ENCODE assay signal across 19 cellular contexts in the genomic region with DNA sequence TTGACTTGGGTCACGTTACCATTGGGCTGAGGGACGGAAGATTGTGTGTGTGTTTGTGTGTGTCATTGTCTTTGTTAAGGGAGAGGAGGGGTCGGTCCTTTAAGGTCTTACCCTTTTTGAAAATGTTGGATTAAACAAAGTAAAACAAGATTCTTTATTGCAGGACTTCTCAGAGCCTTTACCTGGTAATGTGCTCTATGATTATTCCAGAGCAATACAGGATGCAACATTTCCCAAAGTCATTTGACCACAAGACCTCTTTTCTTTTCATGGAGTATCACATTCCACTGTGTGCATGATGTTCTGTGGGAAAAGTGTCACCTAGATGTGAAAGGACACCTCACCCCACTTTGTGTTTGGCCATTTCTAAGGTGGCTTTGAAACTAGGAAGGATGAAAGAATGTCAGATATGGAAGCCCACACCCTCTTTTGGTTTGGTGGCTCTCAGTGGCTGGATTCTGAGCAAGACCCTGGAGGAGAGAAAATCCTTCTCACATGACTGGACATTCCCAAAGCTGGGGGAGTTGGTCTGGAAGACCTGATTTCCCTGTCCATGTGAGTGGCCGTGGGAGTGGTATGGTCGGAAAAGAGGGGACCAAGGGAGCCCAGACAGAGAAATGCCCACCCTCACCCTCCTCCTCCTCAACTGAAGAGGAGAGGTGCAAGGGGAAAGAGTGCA. TPM values are rescaled to one million over a fixed set of nuclear protein-coding genes. Genes with fewer than 3 reads are reported as not detected.
DNase-seq lines count a peak whose midpoint lies in the region; ATAC-seq, FAIRE-seq and TF ChIP-seq lines count a peak whose summit lies in the region.
"Had no signal": no experiment of that assay in that cellular context is flagged by ENCODE, and none has a peak within 500 bp of the region (broad histone marks: within the 10 kb centered on the region; RNA-seq: fewer than 3 reads in every experiment).

No MANE protein-coding gene starts in this region.

- no peaks in the 10 kb centered on the region for H3K9me3 Mint-ChIP-seq in T-helper 2 cell treated with Interferon-gamma antibody and Interleukin-4, amounts not matched to agents 5 μg/mL and 100 μg/mL, for 36 hours
- peaks cover 2% of the 10 kb centered on the region for H3K9me3 Mint-ChIP-seq in activated naive CD8-positive, alpha-beta T cell treated with anti-CD3 and anti-CD28 coated beads for 36 hours
- H3K9me3 Mint-ChIP-seq in natural killer cell, result no peaks in the 10 kb centered on the region

- H3K4me1 Mint-ChIP-seq in T-helper 2 cell treated with Interferon-gamma antibody and Interleukin-4, amounts not matched to agents 5 μg/mL and 100 μg/mL, for 36 hours (ENCODE audit: low read depth), result peaks cover 58% of the 10 kb centered on the region
- H3K4me1 Mint-ChIP-seq in activated naive CD8-positive, alpha-beta T cell treated with anti-CD3 and anti-CD28 coated beads for 36 hours, result peaks cover 60% of the 10 kb centered on the region
- H3K4me1 Mint-ChIP-seq in natural killer cell, result peaks cover 50 to 59% of the 10 kb centered on the region in 2 donors

- peak; percentile 92 for FAIRE-seq in HTR-8/SVneo (lab: Jason Lieb, UNC)
- FAIRE-seq: frontal cortex, H54 had no signal

- H3K27ac Mint-ChIP-seq in T-helper 2 cell treated with Interferon-gamma antibody and Interleukin-4, amounts not matched to agents 5 μg/mL and 100 μg/mL, for 36 hours, result peak overlapping the region; percentile 84
- peak overlapping the region; percentile 94 for H3K27ac Mint-ChIP-seq in activated naive CD8-positive, alpha-beta T cell treated with anti-CD3 and anti-CD28 coated beads for 36 hours
- peak overlapping the region; percentile 84 to 95 for H3K27ac Mint-ChIP-seq in natural killer cell

- ATAC-seq in natural killer cell, result no peak
- ATAC-seq in GM18868 (IDR thresholded peaks at IDR 0.05; ENCODE audit: unreplicated experiment), result no peak

- intact Hi-C loops in natural killer cell (cut with micrococcal nuclease), result loop anchor here (2.0 kb wide), 1 partner anchor 13 kb away; no protein-coding TSS in a partner anchor

- H3K27me3 Mint-ChIP-seq in T-helper 2 cell treated with Interferon-gamma antibody and Interleukin-4, amounts not matched to agents 5 μg/mL and 100 μg/mL, for 36 hours (ENCODE audit: low read depth), result no peaks in the 10 kb centered on the region
- no peaks in the 10 kb centered on the region for H3K27me3 Mint-ChIP-seq in activated naive CD8-positive, alpha-beta T cell treated with anti-CD3 and anti-CD28 coated beads for 36 hours
- no peaks in the 10 kb centered on the region for H3K27me3 Mint-ChIP-seq in natural killer cell (ENCODE audit: low read depth in 2 of 2)

- no peak for TF ChIP-seq CTCF in natural killer cell (IDR thresholded peaks at IDR 0.05)

- peak overlapping the region; percentile 84 for H3K4me3 Mint-ChIP-seq in T-helper 2 cell treated with Interferon-gamma antibody and Interleukin-4, amounts not matched to agents 5 μg/mL and 100 μg/mL, for 36 hours
- H3K4me3 Mint-ChIP-seq in activated naive CD8-positive, alpha-beta T cell treated with anti-CD3 and anti-CD28 coated beads for 36 hours, result peak overlapping the region; percentile 91
- peak overlapping the region; percentile 52 for H3K4me3 Mint-ChIP-seq in natural killer cell

- H3K36me3 Mint-ChIP-seq in T-helper 2 cell treated with Interferon-gamma antibody and Interleukin-4, amounts not matched to agents 5 μg/mL and 100 μg/mL, for 36 hours (ENCODE audit: low read depth), result peaks cover 9% of the 10 kb centered on the region
- peaks cover 25% of the 10 kb centered on the region for H3K36me3 Mint-ChIP-seq in activated naive CD8-positive, alpha-beta T cell treated with anti-CD3 and anti-CD28 coated beads for 36 hours
- H3K36me3 Mint-ChIP-seq in natural killer cell, result no peaks in the 10 kb centered on the region

- DNase-seq in T-helper 2 cell treated with Interferon-gamma antibody and Interleukin-4, amounts not matched to agents 5 μg/mL and 100 μg/mL, for 36 hours (ENCODE audit: low spot score), result no peak
- DNase-seq in T-helper 2 cell (no peak), HTR-8/SVneo (ENCODE audit: insufficient read length, low spot score) (no peak), natural killer cell (no peak), HPDE6-E6E7 (ENCODE audit: extremely low spot score) (no peak)
- DNase-seq in activated naive CD8-positive, alpha-beta T cell treated with anti-CD3 and anti-CD28 coated beads for 36 hours, result no peak
- DNase-seq in stimulated activated CD4-positive, alpha-beta T cell treated with anti-CD3 and anti-CD28 coated beads, Interleukin-4, amount 100 ng/mL, for 24 hours, result no peak
- DNase-seq: 8988T, KG1, left ventricle myocardium inferior, NCI-H2081 treated with DMSO at 0.1 percent for 48 hours, NCI-H524, SIG-M5, sigmoid colon, T-helper 9 cell had no signal

RNA-seq across cellular contexts. Expression of gene ZNF831, which starts 18.2 kb away (rescaled TPM):
- 1 to 10 TPM; 6.5 to 6.9 TPM for total RNA-seq in activated naive CD8-positive, alpha-beta T cell treated with anti-CD3 and anti-CD28 coated beads for 36 hours
- 10 to 100 TPM; 24.8 to 42.0 (median 40.2) TPM for total RNA-seq in natural killer cell
- total RNA-seq: osteocyte had no signal
